ENCODE assay signal across 1 cellular context in genomic region chr10:69265521-69265920, GRCh38.
A peak's percentile ranks its signal among the peaks of the same experiment; 100 is the strongest.
TF ChIP-seq lines count a peak whose summit lies in the region.

No MANE protein-coding gene starts in this region.

TF ChIP-seq in K562, 482 proteins besides CTCF, POLR2A, EP300 and RAD21:
- TF ChIP-seq STAG1 (CRISPR knock-in tag; IDR thresholded peaks at IDR 0.05; ENCODE audit: borderline replicate concordance) (no peak), NFE2L1 (tag; IDR thresholded peaks at IDR 0.05; ENCODE audit: borderline replicate concordance, low read depth) (no peak), ZNF766 (CRISPR knock-in tag; conservative IDR thresholded peaks at IDR 0.05) (no peak), NR0B1 (IDR thresholded peaks at IDR 0.05; ENCODE audit: partially characterized antibody) (no peak), E2F8 (IDR thresholded peaks at IDR 0.05; ENCODE audit: low read depth, partially characterized antibody) (no peak), ZBTB33 (CRISPR knock-in tag; IDR thresholded peaks at IDR 0.05) (0 out of 2 replicates have a peak, but pooled peaks have one; percentile 18), ZNF316 (IDR thresholded peaks at IDR 0.05) (no peak), SREBF2 (CRISPR knock-in tag; IDR thresholded peaks at IDR 0.05) (no peak)
TF ChIP-seq in K562: peak in this region for 1.
